Comparison of ENCODE assay signal across 13 cellular contexts in the genomic region with DNA sequence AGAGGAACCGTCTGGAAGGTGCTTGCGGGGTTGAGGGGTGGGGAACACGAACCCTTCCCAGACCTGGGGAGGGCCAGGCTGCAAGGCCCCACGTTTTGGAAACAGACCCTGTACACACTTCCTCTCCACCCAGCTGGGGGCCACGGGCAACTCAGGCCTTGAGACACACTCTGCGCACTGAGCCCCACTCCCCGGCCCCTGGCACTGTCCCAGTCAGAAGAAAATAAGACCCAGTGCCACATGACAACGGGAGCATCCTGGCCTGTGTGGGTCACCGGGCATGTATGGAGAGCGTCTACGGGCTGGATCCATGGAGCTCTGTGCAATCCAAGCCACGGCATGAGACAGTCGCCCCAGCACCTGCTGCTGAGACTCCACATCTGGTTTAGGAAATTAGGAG.
DNase-seq lines count a peak whose midpoint lies in the region; ATAC-seq lines count a peak whose summit lies in the region.
"Had no signal": no experiment of that assay in that cellular context is flagged by ENCODE, and none has a peak within 500 bp of the region (broad histone marks: within the 10 kb centered on the region; RNA-seq: fewer than 3 reads in every experiment).

No MANE protein-coding gene starts in this region.

- peak overlapping the region; percentile 53 for H3K4me3 Mint-ChIP-seq in activated T-cell treated with anti-CD3 and anti-CD28 coated beads, Interleukin-2, amount 50 U/mL, for 4 hours
- H3K4me3 Mint-ChIP-seq in T-helper 17 cell = peak overlapping the region; percentile 45
- peak overlapping the region; percentile 88 to 99 (median 93) for H3K4me3 Mint-ChIP-seq in immature natural killer cell

- ATAC-seq in activated T-cell treated with anti-CD3 and anti-CD28 coated beads, Interleukin-2, amount 50 U/mL, for 4 hours = no peak
- ATAC-seq in T-helper 17 cell = no peak
- no peak for ATAC-seq in HG03354 (IDR thresholded peaks at IDR 0.05; ENCODE audit: poor library complexity, severe bottlenecking, unreplicated experiment)
- ATAC-seq: body of pancreas had no signal

- H3K36me3 ChIP-seq in thymus (ENCODE audit: control insufficient read depth, insufficient read depth) = no peaks in the 10 kb centered on the region
- H3K36me3 ChIP-seq: MG63, SJSA1 had no signal

- H3K9me3 Mint-ChIP-seq in activated T-cell treated with anti-CD3 and anti-CD28 coated beads, Interleukin-2, amount 50 U/mL, for 4 hours = no peaks in the 10 kb centered on the region
- no peaks in the 10 kb centered on the region for H3K9me3 Mint-ChIP-seq in immature natural killer cell

- no peak overlapping the region for H3K27ac ChIP-seq in thymus (ENCODE audit: low read depth)
- H3K27ac ChIP-seq: body of pancreas, SJSA1 had no signal

- H3K27me3 Mint-ChIP-seq in activated T-cell treated with anti-CD3 and anti-CD28 coated beads, Interleukin-2, amount 50 U/mL, for 4 hours (ENCODE audit: low read depth) = no peaks in the 10 kb centered on the region
- no peaks in the 10 kb centered on the region for H3K27me3 Mint-ChIP-seq in T-helper 17 cell
- H3K27me3 Mint-ChIP-seq in immature natural killer cell (ENCODE audit: low read depth in 3 of 3) = peaks cover 6 to 22% (median 8%) of the 10 kb centered on the region in 3 donors

- H3K36me3 Mint-ChIP-seq in activated T-cell treated with anti-CD3 and anti-CD28 coated beads, Interleukin-2, amount 50 U/mL, for 4 hours (ENCODE audit: insufficient read depth) = peaks cover 21% of the 10 kb centered on the region
- H3K36me3 Mint-ChIP-seq in T-helper 17 cell (ENCODE audit: low read depth) (no peaks in the 10 kb centered on the region), immature natural killer cell (peaks cover 0 to 12% (median 9%) of the 10 kb centered on the region in 3 donors)

- H3K4me3 ChIP-seq in thymus (ENCODE audit: low read length) = peak overlapping the region; percentile 24
- H3K4me3 ChIP-seq: body of pancreas, MG63, SJSA1 had no signal

- 37% methylated on average over 13 of the region's 13 CpGs for WGBS in thymus

- H3K4me1 Mint-ChIP-seq in activated T-cell treated with anti-CD3 and anti-CD28 coated beads, Interleukin-2, amount 50 U/mL, for 4 hours (ENCODE audit: low read depth) = peaks cover 72% of the 10 kb centered on the region
- H3K4me1 Mint-ChIP-seq in T-helper 17 cell (peaks cover 55% of the 10 kb centered on the region), immature natural killer cell (peaks cover 83 to 90% of the 10 kb centered on the region in 2 donors)

- no peak for DNase-seq in activated T-cell treated with anti-CD3 and anti-CD28 coated beads, Interleukin-2, amount 50 U/mL, for 4 hours
- no peak for DNase-seq in activated T-cell treated with anti-CD3 and anti-CD28 coated beads, Interleukin-2, amount 50 U/mL, for 1 hour
- DNase-seq in T-helper 17 cell (no peak), immature natural killer cell (no peak), NCI-H1092 (lab: John Stamatoyannopoulos, UW) (no peak), COR-L47 (lab: John Stamatoyannopoulos, UW) (no peak)
- DNase-seq: effector CD4-positive, alpha-beta T cell; mesendoderm; MG63 had no signal

- H3K9me3 ChIP-seq in T-helper 17 cell (ENCODE audit: control insufficient read depth, low read length, poor library complexity, severe bottlenecking) (no peaks in the 10 kb centered on the region), thymus (ENCODE audit: control insufficient read depth) (no peaks in the 10 kb centered on the region)
- H3K9me3 ChIP-seq: body of pancreas, MG63, SJSA1 had no signal

- no peaks in the 10 kb centered on the region for H3K27me3 ChIP-seq in thymus (ENCODE audit: control insufficient read depth, insufficient read depth)
- H3K27me3 ChIP-seq: body of pancreas, MG63, SJSA1 had no signal

- H3K27ac Mint-ChIP-seq in T-helper 17 cell (peak overlapping the region; percentile 94), immature natural killer cell (peak overlapping the region; percentile 91 to 99 (median 97))

- H3K4me1 ChIP-seq in thymus (ENCODE audit: control insufficient read depth, insufficient read depth, low read length) = peaks cover 32% of the 10 kb centered on the region
- H3K4me1 ChIP-seq: SJSA1 had no signal
